33 cellular contexts compared by ENCODE assay signal in the genomic region with DNA sequence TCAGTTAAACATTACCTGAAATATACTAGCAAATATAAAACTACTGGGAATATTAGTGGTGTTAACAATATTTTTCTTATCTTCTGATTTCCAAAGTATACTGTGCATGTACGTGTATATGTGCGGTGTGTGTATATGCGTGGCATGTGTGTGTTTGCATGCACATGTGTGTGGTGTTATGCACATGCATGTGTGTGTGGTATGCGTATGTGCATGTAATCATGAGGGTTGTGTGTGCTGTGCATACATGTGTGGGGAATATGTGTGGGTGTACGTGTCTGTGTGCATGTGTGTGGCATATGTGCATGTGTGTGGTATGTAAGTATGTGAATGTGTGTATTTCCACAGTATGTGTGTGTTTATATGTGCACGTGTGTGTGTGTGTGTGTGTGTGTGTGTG.
"Had no signal": no experiment of that assay in that cellular context is flagged by ENCODE, and none has a peak within 500 bp of the region (broad histone marks: within the 10 kb centered on the region; RNA-seq: fewer than 3 reads in every experiment).

No MANE protein-coding gene starts in this region.

- H3K4me1 ChIP-seq: esophagus muscularis mucosa, foreskin keratinocyte, gastrocnemius medialis had no signal

- H3K9me3 ChIP-seq: esophagus muscularis mucosa, gastrocnemius medialis had no signal

- ATAC-seq: activated CD4-positive, CD25-positive, alpha-beta regulatory T cell treated with anti-CD3 and anti-CD28 coated beads, Interleukin-2, amount 50 U/mL, for 24 hours; activated CD8-positive, alpha-beta T cell treated with anti-CD3 and anti-CD28 coated beads for 36 hours; activated T-cell treated with anti-CD3 and anti-CD28 coated beads, Interleukin-2, amount 50 U/mL, for 4 hours; activated T-helper 17 cell treated with anti-CD3 and anti-CD28 coated beads, Interleukin-2, amount 50 U/mL, for 72 hours; effector memory CD8-positive, alpha-beta T cell; foreskin keratinocyte; gastrocnemius medialis; T-helper 17 cell had no signal

- H3K4me1 Mint-ChIP-seq: activated B cell treated with CpG ODN at 0.5 μM for 24 hours; activated T-helper 17 cell treated with anti-CD3 and anti-CD28 coated beads, Interleukin-2, amount 50 U/mL, for 72 hours; T-helper 17 cell had no signal

- DNase-seq: activated B cell treated with CpG ODN at 0.5 μM for 24 hours; activated CD4-positive, alpha-beta T cell treated with anti-CD3 and anti-CD28 coated beads for 48 hours; activated CD4-positive, alpha-beta T cell treated with anti-CD3 and anti-CD28 coated beads, Interleukin-2, amount 50 U/mL, for 1 hour; activated CD4-positive, alpha-beta T cell treated with anti-CD3 and anti-CD28 coated beads, Interleukin-2, amount 50 U/mL, for 48 hours; activated CD8-positive, alpha-beta memory T cell treated with anti-CD3 and anti-CD28 coated beads for 24 hours; activated CD8-positive, alpha-beta T cell treated with anti-CD3 and anti-CD28 coated beads for 36 hours; activated effector memory CD4-positive, alpha-beta T cell treated with Interleukin-2 at 50 U/mL for 16 hours; activated gamma-delta T cell treated with Interleukin-2 at 50 U/mL for 16 hours; activated naive CD4-positive, alpha-beta T cell treated with anti-CD3 and anti-CD28 coated beads, Interleukin-2, amount 50 U/mL, for 16 hours; activated naive CD4-positive, alpha-beta T cell treated with Interleukin-2 at 50 U/mL for 16 hours; activated T-cell treated with anti-CD3 and anti-CD28 coated beads, Interleukin-2, amount 50 U/mL, for 4 hours; anterior cingulate cortex; brain microvascular endothelial cell; caudate nucleus; cortex of kidney; dermis blood vessel endothelial cell; effector CD4-positive, alpha-beta T cell; effector memory CD8-positive, alpha-beta T cell; erythroblast; foreskin keratinocyte; gastrocnemius medialis; glutamatergic neuron; T-helper 1 cell; T-helper 17 cell; T1000; WERI-Rb-1 had no signal

- H3K27me3 Mint-ChIP-seq: activated B cell treated with CpG ODN at 0.5 μM for 24 hours; activated CD8-positive, alpha-beta T cell treated with anti-CD3 and anti-CD28 coated beads for 36 hours; activated T-helper 17 cell treated with anti-CD3 and anti-CD28 coated beads, Interleukin-2, amount 50 U/mL, for 72 hours; effector memory CD8-positive, alpha-beta T cell; T-helper 17 cell had no signal

- H3K27me3 ChIP-seq: brain microvascular endothelial cell, esophagus muscularis mucosa, foreskin keratinocyte, gastrocnemius medialis had no signal

- H3K9me3 Mint-ChIP-seq: activated B cell treated with CpG ODN at 0.5 μM for 24 hours; activated CD8-positive, alpha-beta T cell treated with anti-CD3 and anti-CD28 coated beads for 36 hours; activated T-helper 17 cell treated with anti-CD3 and anti-CD28 coated beads, Interleukin-2, amount 50 U/mL, for 72 hours; T-helper 2 cell treated with Interferon-gamma antibody and Interleukin-4, amounts not matched to agents 5 μg/mL and 100 μg/mL, for 36 hours had no signal

- H3K27ac Mint-ChIP-seq: activated B cell treated with CpG ODN at 0.5 μM for 24 hours; activated CD8-positive, alpha-beta T cell treated with anti-CD3 and anti-CD28 coated beads for 36 hours; activated naive CD8-positive, alpha-beta T cell; activated T-helper 17 cell treated with anti-CD3 and anti-CD28 coated beads, Interleukin-2, amount 50 U/mL, for 72 hours; effector memory CD8-positive, alpha-beta T cell; T-helper 17 cell; T-helper 2 cell treated with Interferon-gamma antibody and Interleukin-4, amounts not matched to agents 5 μg/mL and 100 μg/mL, for 36 hours had no signal

- H3K36me3 ChIP-seq: brain microvascular endothelial cell, esophagus muscularis mucosa, gastrocnemius medialis, WERI-Rb-1 had no signal

- H3K27ac ChIP-seq: brain microvascular endothelial cell, esophagus muscularis mucosa, foreskin keratinocyte, gastrocnemius medialis, WERI-Rb-1 had no signal

- H3K36me3 Mint-ChIP-seq: activated naive CD8-positive, alpha-beta T cell had no signal

- FAIRE-seq: astrocyte, colon had no signal

- H3K4me3 ChIP-seq: esophagus muscularis mucosa, gastrocnemius medialis had no signal

- H3K4me3 Mint-ChIP-seq: activated B cell treated with CpG ODN at 0.5 μM for 24 hours; activated CD8-positive, alpha-beta T cell treated with anti-CD3 and anti-CD28 coated beads for 36 hours; activated naive CD8-positive, alpha-beta T cell; activated T-cell treated with anti-CD3 and anti-CD28 coated beads, Interleukin-2, amount 50 U/mL, for 4 hours; activated T-helper 17 cell treated with anti-CD3 and anti-CD28 coated beads, Interleukin-2, amount 50 U/mL, for 72 hours; effector memory CD8-positive, alpha-beta T cell; T-helper 17 cell; T-helper 2 cell treated with Interferon-gamma antibody and Interleukin-4, amounts not matched to agents 5 μg/mL and 100 μg/mL, for 36 hours had no signal
